Comparison of ENCODE assay signal across 12 cellular contexts in genomic region chr7:143622130-143622529, GRCh38. TPM values are rescaled to one million over a fixed set of nuclear protein-coding genes. Genes with fewer than 3 reads are reported as not detected.
DNase-seq lines count a peak whose midpoint lies in the region; ATAC-seq lines count a peak whose summit lies in the region.
"Not testable (repeated sequence)": the region's sequence is repeated elsewhere in the genome, so short reads cannot be mapped to it uniquely, and the experiment has no call there.
"Had no signal": no experiment of that assay in that cellular context is flagged by ENCODE, and none has a peak within 500 bp of the region (broad histone marks: within the 10 kb centered on the region; RNA-seq: fewer than 3 reads in every experiment).

No MANE protein-coding gene starts in this region.

- not testable (repeated sequence) for H3K27me3 Mint-ChIP-seq in activated T-helper 17 cell treated with anti-CD3 and anti-CD28 coated beads, Interleukin-2, amount 50 U/mL, for 72 hours; stimulated activated naive B cell treated with anti-CD40 and anti-IgM and Interleukin-4, amounts not matched to agents 10 μg/mL and 1 μg/mL and 100 μg/mL, for 72 hours

- H3K4me1 Mint-ChIP-seq in activated T-helper 17 cell treated with anti-CD3 and anti-CD28 coated beads, Interleukin-2, amount 50 U/mL, for 72 hours; stimulated activated naive B cell treated with anti-CD40 and anti-IgM and Interleukin-4, amounts not matched to agents 10 μg/mL and 1 μg/mL and 100 μg/mL, for 72 hours: not testable (repeated sequence)

- H3K27ac Mint-ChIP-seq in activated T-helper 17 cell treated with anti-CD3 and anti-CD28 coated beads, Interleukin-2, amount 50 U/mL, for 72 hours; stimulated activated naive B cell treated with anti-CD40 and anti-IgM and Interleukin-4, amounts not matched to agents 10 μg/mL and 1 μg/mL and 100 μg/mL, for 72 hours: not testable (repeated sequence)

- H3K36me3 Mint-ChIP-seq in activated T-helper 17 cell treated with anti-CD3 and anti-CD28 coated beads, Interleukin-2, amount 50 U/mL, for 72 hours (ENCODE audit: low read depth); stimulated activated naive B cell treated with anti-CD40 and anti-IgM and Interleukin-4, amounts not matched to agents 10 μg/mL and 1 μg/mL and 100 μg/mL, for 72 hours: not testable (repeated sequence)

- ATAC-seq in GM18519 (IDR thresholded peaks at IDR 0.05; ENCODE audit: low FRiP score, unreplicated experiment) (peak; percentile 36), GM19395 (IDR thresholded peaks at IDR 0.05; ENCODE audit: unreplicated experiment) (peak; percentile 23), GM21576 (IDR thresholded peaks at IDR 0.05; ENCODE audit: unreplicated experiment) (peak; percentile 34), HG02840 (IDR thresholded peaks at IDR 0.05; ENCODE audit: low FRiP score, unreplicated experiment) (peak; percentile 17), HG03103 (IDR thresholded peaks at IDR 0.05; ENCODE audit: low read depth, unreplicated experiment) (peak; percentile 21), HG03521 (IDR thresholded peaks at IDR 0.05; ENCODE audit: unreplicated experiment) (peak; percentile 26)
- peak; percentile 22 for ATAC-seq in activated T-helper 17 cell treated with anti-CD3 and anti-CD28 coated beads, Interleukin-2, amount 50 U/mL, for 72 hours (replicated peaks)
- peak; percentile 38 to 41 for ATAC-seq in stimulated activated naive B cell treated with anti-CD40 and anti-IgM and Interleukin-4, amounts not matched to agents 10 μg/mL and 1 μg/mL and 100 μg/mL, for 72 hours (replicated peaks)

- H3K4me3 Mint-ChIP-seq in activated T-helper 17 cell treated with anti-CD3 and anti-CD28 coated beads, Interleukin-2, amount 50 U/mL, for 72 hours; stimulated activated naive B cell treated with anti-CD40 and anti-IgM and Interleukin-4, amounts not matched to agents 10 μg/mL and 1 μg/mL and 100 μg/mL, for 72 hours: not testable (repeated sequence)

- not testable (repeated sequence) for H3K9me3 Mint-ChIP-seq in activated T-helper 17 cell treated with anti-CD3 and anti-CD28 coated beads, Interleukin-2, amount 50 U/mL, for 72 hours; stimulated activated naive B cell treated with anti-CD40 and anti-IgM and Interleukin-4, amounts not matched to agents 10 μg/mL and 1 μg/mL and 100 μg/mL, for 72 hours

- DNase-seq in stimulated activated naive B cell treated with anti-CD40 and anti-IgM and Interleukin-4, amounts not matched to agents 10 μg/mL and 1 μg/mL and 100 μg/mL, for 72 hours = not testable (repeated sequence)

RNA-seq across cellular contexts. Expression of gene TCAF2, which starts 1.4 kb away (rescaled TPM):
- total RNA-seq in activated T-helper 17 cell treated with anti-CD3 and anti-CD28 coated beads, Interleukin-2, amount 50 U/mL, for 72 hours = 100 to 1,000 TPM in 1 of 2 donors, 10 to 100 TPM in 1; 73.1 to 106 TPM

RNA-seq across cellular contexts. Expression of gene CTAGE15, which starts 50.5 kb away (rescaled TPM):
- total RNA-seq in activated T-helper 17 cell treated with anti-CD3 and anti-CD28 coated beads, Interleukin-2, amount 50 U/mL, for 72 hours = 1 to 10 TPM in 1 of 2 donors, under 1 TPM in 1; 0.56 to 2.7 TPM
- total RNA-seq: cardiac septum, Daoy, gastroesophageal sphincter, SJCRH30 had no signal
